ENCODE assay signal across 8 cellular contexts in the genomic region with DNA sequence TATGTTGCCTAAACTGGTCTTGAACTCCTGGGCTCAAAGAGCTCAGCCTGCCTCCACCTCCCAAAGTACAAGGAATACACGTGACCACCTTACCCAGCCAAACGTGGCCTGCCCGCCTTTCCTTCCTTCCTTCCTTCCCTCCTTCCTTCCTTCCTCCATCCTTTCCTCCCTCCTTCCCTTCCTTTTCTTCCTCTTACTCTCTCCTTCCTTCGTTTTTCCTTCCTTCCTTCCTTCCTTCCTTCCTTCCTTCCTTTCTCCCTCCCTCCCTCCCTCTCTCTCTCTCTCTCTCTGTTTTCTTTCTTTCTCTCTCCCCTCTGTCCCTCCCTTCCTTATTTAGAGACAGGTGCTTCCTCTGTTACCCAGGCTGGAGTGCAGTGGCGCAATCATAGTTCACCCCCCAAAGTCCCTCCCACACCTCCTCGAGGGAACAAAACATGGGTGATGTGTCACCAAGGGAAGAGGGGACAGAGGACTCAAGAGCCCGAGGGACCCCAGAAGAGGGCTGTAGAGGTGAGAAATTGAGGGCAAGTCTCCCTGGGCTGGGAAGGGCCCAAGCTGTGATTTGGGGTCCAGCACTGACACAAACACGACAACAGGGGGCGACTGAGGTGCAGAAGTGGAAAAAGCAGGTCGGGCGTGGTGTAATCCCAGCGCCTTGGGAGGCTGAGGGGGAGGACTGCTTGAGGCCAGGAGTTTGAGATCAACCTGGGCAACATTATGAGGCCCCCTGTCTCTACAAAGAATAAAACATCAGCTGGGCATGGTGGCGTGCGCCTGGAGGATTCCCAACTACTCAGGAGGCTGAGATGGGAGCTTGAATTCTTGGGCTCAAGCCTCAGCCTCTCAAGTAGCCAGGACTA. TPM values are rescaled to one million over a fixed set of nuclear protein-coding genes. Genes with fewer than 3 reads are reported as not detected.
A peak's percentile ranks its signal among the peaks of the same experiment; 100 is the strongest.
DNase-seq lines count a peak whose midpoint lies in the region; ATAC-seq, FAIRE-seq and TF ChIP-seq lines count a peak whose summit lies in the region.

No MANE protein-coding gene starts in this region.

- no TSS peak for BruUV-seq in K562 (replicated peaks; lab: Mats Ljungman, UMichigan)

- intact Hi-C loops in K562 (cut with micrococcal nuclease) = loop anchor here (1.0 to 5.0 kb wide), 3 partner anchors 53 to 260 kb away; a partner anchor contains a TSS

- H4K20me1 ChIP-seq in K562 (replicated peaks; ENCODE audit: control insufficient read depth, insufficient read depth, low read length) = no peaks in the 10 kb centered on the region

- peaks cover 40 to 56% of the 10 kb centered on the region in 2 experiments for H3K4me1 ChIP-seq in K562 (replicated peaks in 1 of 2; ENCODE audit: control insufficient read depth in 2 of 2, insufficient read depth in 2 of 2, low read length in 2 of 2)

- H3K36me3 ChIP-seq in K562 (ENCODE audit: control insufficient read depth, insufficient read depth, low read length) (peaks cover 16% of the 10 kb centered on the region; the same call in 1 of the 3 replicates), kidney epithelial cell (ENCODE audit: control insufficient read depth, insufficient read depth, low read length) (no peaks in the 10 kb centered on the region)

- H3K27me3 ChIP-seq in K562 (ENCODE audit: control insufficient read depth in 2 of 2, insufficient read depth in 2 of 2, low read length in 2 of 2) = peaks cover 0 to under 1% of the 10 kb centered on the region in 2 experiments; a peak in 2 of 5 replicates
- H3K27me3 ChIP-seq in kidney epithelial cell (ENCODE audit: control insufficient read depth, insufficient read depth, low read length) = peaks cover 3% of the 10 kb centered on the region

- peak; percentile 93 for FAIRE-seq in K562 (lab: Jason Lieb, UNC)

- TF ChIP-seq CTCF in K562 (IDR thresholded peaks at IDR 0.05 in 2 of 3, conservative IDR thresholded peaks at IDR 0.05 in 1 of 3; ENCODE audit: insufficient read depth in 2 of 3, low read depth in 1 of 3, low read length in 3 of 3) = peak; percentile 87 to 95 (median 93)
- TF ChIP-seq CTCF in kidney epithelial cell (IDR thresholded peaks at IDR 0.05; ENCODE audit: insufficient read depth, low read length, poor library complexity, severe bottlenecking) = peak; percentile 80

- no peak; the same call in 1 of the 2 replicates for TF ChIP-seq EP300 in K562 (IDR thresholded peaks at IDR 0.05; ENCODE audit: low read length)

- ATAC-seq in K562 = peak; percentile 66
- ATAC-seq in GM18907 (IDR thresholded peaks at IDR 0.05; ENCODE audit: unreplicated experiment) = no peak
- ATAC-seq in GM21447 (IDR thresholded peaks at IDR 0.05; ENCODE audit: unreplicated experiment) = no peak

- H3K9ac ChIP-seq in K562 (ENCODE audit: insufficient read depth in 1 of 2, low read depth in 2 of 2, low read length in 2 of 2) = peak overlapping the region in 1 of 2 experiments; percentile 59; a peak in 1 of 4 replicates

- POLR2A ChIA-PET in K562 (lab: Yijun Ruan, JAX) = interaction anchor here (0.8 to 1.5 kb wide), 6 partner anchors 22 to 332 kb away, joined by 3 to 5 read pairs (median 3); a partner anchor contains a TSS

- no peaks in the 10 kb centered on the region for H3K9me1 ChIP-seq in K562 (ENCODE audit: control insufficient read depth, insufficient read depth, low read length)

- 24% methylated on average over 12 of the region's 14 CpGs for WGBS in K562 (ENCODE audit: insufficient coverage, low coverage, missing lambda C conversion rate)

- DNase-seq in Daoy (ENCODE audit: low read depth) (peak; percentile 86), LHCN-M2 (ENCODE audit: low read depth) (peak; percentile 74), T-helper 1 cell (peak in 3 of 5 donors; percentile 13 to 41 (median 36)), K562 (ENCODE audit: extremely low read depth in 1 of 4, low spot score in 3 of 4) (peak; percentile 66 to 91 (median 72)), kidney epithelial cell (ENCODE audit: low read depth) (no peak)
- peak; percentile 64 for DNase-seq in stimulated activated CD4-positive, alpha-beta T cell treated with anti-CD3 and anti-CD28 coated beads, Interleukin-4, amount 100 ng/mL, for 24 hours

- in situ Hi-C loops in K562 (cut with MboI) = no loop called here

- CTCF ChIA-PET in K562 (lab: Yijun Ruan, JAX; ENCODE audit: low intra/inter-chr PET ratio) = interaction anchor here (0.8 to 5.4 kb wide), 4 partner anchors 27 to 333 kb away, joined by 3 to 47 read pairs (median 8); a partner anchor contains a TSS

- H2AFZ ChIP-seq in K562 (ENCODE audit: low read depth, low read length) = no peak overlapping the region

- no peaks in the 10 kb centered on the region for H3K79me2 ChIP-seq in K562 (ENCODE audit: control insufficient read depth, insufficient read depth, low read length)

- H3K27ac ChIP-seq in K562 (ENCODE audit: extremely low read depth, low read depth, low read length) = no peak overlapping the region

- peak; percentile 87 to 93 for TF ChIP-seq RAD21 in K562 (CRISPR knock-in tag; conservative IDR thresholded peaks at IDR 0.05 in 1 of 2, IDR thresholded peaks at IDR 0.05 in 1 of 2)

- no peaks in the 10 kb centered on the region for H3K9me3 ChIP-seq in K562 (replicated peaks; ENCODE audit: control insufficient read depth, insufficient read depth, low read depth, low read length)

- H3K4me3 ChIP-seq in K562 (no peak overlapping the region), kidney epithelial cell (ENCODE audit: low read depth, low read length) (no peak overlapping the region)

- no peak overlapping the region for H3K4me2 ChIP-seq in K562 (ENCODE audit: insufficient read depth, low read length)

- TF ChIP-seq POLR2A in K562 (conservative IDR thresholded peaks at IDR 0.05) = no peak

TF ChIP-seq in K562, 482 proteins besides CTCF, POLR2A, EP300 and RAD21 (continues in another document):
- TF ChIP-seq CXXC5 (CRISPR knock-in tag; IDR thresholded peaks at IDR 0.05) (0 out of 2 replicates have a peak, but pooled peaks have one; percentile 30), PHB2 (IDR thresholded peaks at IDR 0.05; ENCODE audit: low read depth) (0 out of 2 replicates have a peak, but pooled peaks have one; percentile 12), POLR2AphosphoS2 (IDR thresholded peaks at IDR 0.05; ENCODE audit: low read length) (peak; percentile 76; the same call in 1 of the 2 replicates)
- TF ChIP-seq, protein P1, sequence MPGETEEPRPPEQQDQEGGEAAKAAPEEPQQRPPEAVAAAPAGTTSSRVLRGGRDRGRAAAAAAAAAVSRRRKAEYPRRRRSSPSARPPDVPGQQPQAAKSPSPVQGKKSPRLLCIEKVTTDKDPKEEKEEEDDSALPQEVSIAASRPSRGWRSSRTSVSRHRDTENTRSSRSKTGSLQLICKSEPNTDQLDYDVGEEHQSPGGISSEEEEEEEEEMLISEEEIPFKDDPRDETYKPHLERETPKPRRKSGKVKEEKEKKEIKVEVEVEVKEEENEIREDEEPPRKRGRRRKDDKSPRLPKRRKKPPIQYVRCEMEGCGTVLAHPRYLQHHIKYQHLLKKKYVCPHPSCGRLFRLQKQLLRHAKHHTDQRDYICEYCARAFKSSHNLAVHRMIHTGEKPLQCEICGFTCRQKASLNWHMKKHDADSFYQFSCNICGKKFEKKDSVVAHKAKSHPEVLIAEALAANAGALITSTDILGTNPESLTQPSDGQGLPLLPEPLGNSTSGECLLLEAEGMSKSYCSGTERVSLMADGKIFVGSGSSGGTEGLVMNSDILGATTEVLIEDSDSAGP (CRISPR knock-in tag; IDR thresholded peaks at IDR 0.05) = no peak

RNA-seq across cellular contexts. Expression of a gene that starts 28.1 kb away (rescaled TPM):
- total RNA-seq in Daoy (2014; rRNA removed; shearing (Covaris generic)) = 57.5 and 62.5 TPM in 2 replicates
- total RNA-seq in LHCN-M2 (2014; rRNA removed) = 84.2 and 92.0 TPM in 2 replicates
- 49.3 TPM for polyA plus RNA-seq in LHCN-M2 (2012)
- 106 and 250 TPM in 2 replicates for total RNA-seq in K562 (2011; cell fraction: chromatin; rRNA removed; ENCODE audit: low replicate concordance)
- 202 and 205 TPM in 2 replicates for total RNA-seq in K562 (2011; cell fraction: nucleolus; rRNA removed)
- 138 and 149 TPM in 2 replicates for total RNA-seq in K562 (2011; cell fraction: nucleoplasm; rRNA removed)
- 65.2 and 85.5 TPM in 2 replicates for total RNA-seq in K562 (2014; rRNA removed)
- total RNA-seq in K562 (2014; rRNA removed; fragmentation: Illumina TruSeq; extraction: Trizol) = 26.4 and 34.2 TPM in 2 replicates
- 44.9 and 45.9 TPM in 2 replicates for total RNA-seq in K562 (2015; rRNA removed; fragmentation: Illumina TruSeq; extraction: Trizol)
- total RNA-seq in K562 (2021) = 81.5 and 82.1 TPM in 2 replicates
- polyA plus RNA-seq in K562 (2011; rRNA removed) = 37.7 and 37.9 TPM in 2 replicates
- 44.9 and 59.3 TPM in 2 replicates for polyA plus RNA-seq in K562 (2011; cell fraction: cytosol; rRNA removed)
- polyA plus RNA-seq in K562 (2011; cell fraction: nucleus; rRNA removed) = 50.6 and 88.1 TPM in 2 replicates
- 38.4 and 60.7 TPM in 2 replicates for polyA plus RNA-seq in K562 (2012)
- polyA plus RNA-seq in K562 (2014; fragmentation: Illumina TruSeq; extraction: Trizol) = 36.4 and 55.3 TPM in 2 replicates
- polyA plus RNA-seq in K562 (2014; fragmentation: Nextera tagmentation; extraction: Ambion mirVana) = 1 to 10 TPM; 1.2 to 1.5 TPM
- 47.0 and 50.6 TPM in 2 replicates for polyA plus RNA-seq in K562 (2014; rRNA removed)
- polyA minus RNA-seq in K562 (2011; rRNA and poly(A)+ RNA removed) = 45.6 and 89.1 TPM in 2 replicates
- 46.9 and 57.9 TPM in 2 replicates for polyA minus RNA-seq in K562 (2011; cell fraction: cytosol; rRNA and poly(A)+ RNA removed)
- polyA minus RNA-seq in K562 (2011; cell fraction: nucleus; rRNA and poly(A)+ RNA removed) = 28.0 and 29.8 TPM in 2 replicates
- total RNA-seq in kidney epithelial cell = 138 TPM in 2 replicates

RNA-seq across cellular contexts. Expression of a gene that starts 53.2 kb away (rescaled TPM):
- total RNA-seq in Daoy (2014; rRNA removed; shearing (Covaris generic)) = 14.1 and 18.1 TPM in 2 replicates
- 23.0 and 30.1 TPM in 2 replicates for total RNA-seq in LHCN-M2 (2014; rRNA removed)
- 20.9 TPM for polyA plus RNA-seq in LHCN-M2 (2012)
- 27.9 and 65.1 TPM in 2 replicates for total RNA-seq in K562 (2011; cell fraction: chromatin; rRNA removed; ENCODE audit: low replicate concordance)
- 41.7 and 43.0 TPM in 2 replicates for total RNA-seq in K562 (2011; cell fraction: nucleolus; rRNA removed)
- 36.7 and 51.5 TPM in 2 replicates for total RNA-seq in K562 (2011; cell fraction: nucleoplasm; rRNA removed)
- total RNA-seq in K562 (2014; rRNA removed) = 10.7 and 13.8 TPM in 2 replicates
- total RNA-seq in K562 (2014; rRNA removed; fragmentation: Illumina TruSeq; extraction: Trizol) = 3.3 and 6.1 TPM in 2 replicates
- 7.9 and 10.7 TPM in 2 replicates for total RNA-seq in K562 (2015; rRNA removed; fragmentation: Illumina TruSeq; extraction: Trizol)
- total RNA-seq in K562 (2021) = 18.7 and 20.2 TPM in 2 replicates
- polyA plus RNA-seq in K562 (2011; rRNA removed) = 8.4 and 10.6 TPM in 2 replicates
- polyA plus RNA-seq in K562 (2011; cell fraction: cytosol; rRNA removed) = 7.7 and 17.8 TPM in 2 replicates
- 38.4 and 65.5 TPM in 2 replicates for polyA plus RNA-seq in K562 (2011; cell fraction: nucleus; rRNA removed)
- polyA plus RNA-seq in K562 (2012) = 14.9 and 15.6 TPM in 2 replicates
- 11.7 and 13.7 TPM in 2 replicates for polyA plus RNA-seq in K562 (2014; fragmentation: Illumina TruSeq; extraction: Trizol)
- polyA plus RNA-seq in K562 (2014; fragmentation: Nextera tagmentation; extraction: Ambion mirVana) = under 1 TPM; 0.06 to 0.17 TPM
- 14.6 and 15.6 TPM in 2 replicates for polyA plus RNA-seq in K562 (2014; rRNA removed)
- polyA minus RNA-seq in K562 (2011; rRNA and poly(A)+ RNA removed) = 3.3 and 4.6 TPM in 2 replicates
- polyA minus RNA-seq in K562 (2011; cell fraction: cytosol; rRNA and poly(A)+ RNA removed) = 8.4 and 8.9 TPM in 2 replicates
- polyA minus RNA-seq in K562 (2011; cell fraction: nucleus; rRNA and poly(A)+ RNA removed) = 5.8 and 7.0 TPM in 2 replicates
- 15.7 and 18.3 TPM in 2 replicates for total RNA-seq in kidney epithelial cell
